Comparison of ENCODE assay signal across 1 cellular context in the genomic region with DNA sequence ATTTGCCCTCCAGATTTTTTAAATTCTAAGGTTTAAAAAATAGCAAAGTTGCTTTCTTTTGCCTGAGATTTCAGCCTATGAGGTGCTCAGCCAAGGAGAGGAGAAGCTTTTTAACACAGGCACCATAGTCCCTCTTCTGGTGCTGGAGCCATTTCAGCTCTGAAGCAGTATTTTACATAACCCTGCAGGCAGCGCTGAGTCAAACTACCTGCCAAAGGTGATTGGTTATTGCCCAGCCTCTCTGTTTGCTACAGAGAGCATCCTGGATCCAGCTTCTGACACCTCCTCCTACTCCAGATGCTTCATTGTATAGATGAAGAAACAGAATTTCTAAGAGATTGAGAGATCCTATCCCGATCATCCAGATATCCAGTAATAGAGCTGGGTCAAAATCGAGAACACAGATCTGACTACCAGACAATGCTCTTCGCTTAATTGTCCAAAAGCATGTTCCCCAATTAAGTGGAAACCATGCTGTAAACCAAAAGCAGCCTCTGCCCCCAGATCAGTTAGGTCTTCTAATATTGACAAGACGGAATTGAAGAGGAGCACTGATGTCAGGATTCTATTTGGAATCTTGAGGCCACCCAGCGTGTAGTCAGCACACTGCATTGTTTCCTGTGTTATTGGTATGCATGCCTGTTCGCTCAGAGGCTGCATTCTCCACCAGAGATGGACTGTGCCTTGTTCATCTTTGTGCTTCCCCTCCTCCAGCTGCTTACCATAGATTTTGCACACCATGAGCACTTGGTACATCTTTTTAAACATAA.
TF ChIP-seq lines count a peak whose summit lies in the region.

No MANE protein-coding gene starts in this region.

TF ChIP-seq in WTC11, 78 proteins besides CTCF, POLR2A, EP300 and RAD21 (continued from another document):
- no peak for TF ChIP-seq AFF4 (CRISPR knock-in tag; IDR thresholded peaks at IDR 0.05; ENCODE audit: borderline replicate concordance)
- TF ChIP-seq, protein P1, sequence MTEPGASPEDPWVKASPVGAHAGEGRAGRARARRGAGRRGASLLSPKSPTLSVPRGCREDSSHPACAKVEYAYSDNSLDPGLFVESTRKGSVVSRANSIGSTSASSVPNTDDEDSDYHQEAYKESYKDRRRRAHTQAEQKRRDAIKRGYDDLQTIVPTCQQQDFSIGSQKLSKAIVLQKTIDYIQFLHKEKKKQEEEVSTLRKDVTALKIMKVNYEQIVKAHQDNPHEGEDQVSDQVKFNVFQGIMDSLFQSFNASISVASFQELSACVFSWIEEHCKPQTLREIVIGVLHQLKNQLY (CRISPR knock-in tag; IDR thresholded peaks at IDR 0.05) = no peak
- no peak for TF ChIP-seq ZNF219 (CRISPR knock-in tag; IDR thresholded peaks at IDR 0.05; ENCODE audit: borderline replicate concordance)
- no peak for TF ChIP-seq TCF7 (CRISPR knock-in tag; IDR thresholded peaks at IDR 0.05; ENCODE audit: low read depth)
- TF ChIP-seq PRRX2 (CRISPR knock-in tag; IDR thresholded peaks at IDR 0.05) = no peak
- TF ChIP-seq, protein P2, sequence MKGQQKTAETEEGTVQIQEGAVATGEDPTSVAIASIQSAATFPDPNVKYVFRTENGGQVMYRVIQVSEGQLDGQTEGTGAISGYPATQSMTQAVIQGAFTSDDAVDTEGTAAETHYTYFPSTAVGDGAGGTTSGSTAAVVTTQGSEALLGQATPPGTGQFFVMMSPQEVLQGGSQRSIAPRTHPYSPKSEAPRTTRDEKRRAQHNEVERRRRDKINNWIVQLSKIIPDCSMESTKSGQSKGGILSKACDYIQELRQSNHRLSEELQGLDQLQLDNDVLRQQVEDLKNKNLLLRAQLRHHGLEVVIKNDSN (CRISPR knock-in tag; IDR thresholded peaks at IDR 0.05) = no peak
- TF ChIP-seq, protein P3, sequence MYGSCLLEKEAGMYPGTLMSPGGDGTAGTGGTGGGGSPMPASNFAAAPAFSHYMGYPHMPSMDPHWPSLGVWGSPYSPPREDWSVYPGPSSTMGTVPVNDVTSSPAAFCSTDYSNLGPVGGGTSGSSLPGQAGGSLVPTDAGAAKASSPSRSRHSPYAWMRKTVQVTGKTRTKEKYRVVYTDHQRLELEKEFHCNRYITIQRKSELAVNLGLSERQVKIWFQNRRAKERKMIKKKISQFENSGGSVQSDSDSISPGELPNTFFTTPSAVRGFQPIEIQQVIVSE (CRISPR knock-in tag; IDR thresholded peaks at IDR 0.05; ENCODE audit: borderline replicate concordance) = no peak
- no peak for TF ChIP-seq MXD4 (CRISPR knock-in tag; IDR thresholded peaks at IDR 0.05; ENCODE audit: borderline replicate concordance)
TF ChIP-seq in WTC11: peak in this region for 0.
